Comparison of ENCODE assay signal across 1 cellular context in the genomic region with DNA sequence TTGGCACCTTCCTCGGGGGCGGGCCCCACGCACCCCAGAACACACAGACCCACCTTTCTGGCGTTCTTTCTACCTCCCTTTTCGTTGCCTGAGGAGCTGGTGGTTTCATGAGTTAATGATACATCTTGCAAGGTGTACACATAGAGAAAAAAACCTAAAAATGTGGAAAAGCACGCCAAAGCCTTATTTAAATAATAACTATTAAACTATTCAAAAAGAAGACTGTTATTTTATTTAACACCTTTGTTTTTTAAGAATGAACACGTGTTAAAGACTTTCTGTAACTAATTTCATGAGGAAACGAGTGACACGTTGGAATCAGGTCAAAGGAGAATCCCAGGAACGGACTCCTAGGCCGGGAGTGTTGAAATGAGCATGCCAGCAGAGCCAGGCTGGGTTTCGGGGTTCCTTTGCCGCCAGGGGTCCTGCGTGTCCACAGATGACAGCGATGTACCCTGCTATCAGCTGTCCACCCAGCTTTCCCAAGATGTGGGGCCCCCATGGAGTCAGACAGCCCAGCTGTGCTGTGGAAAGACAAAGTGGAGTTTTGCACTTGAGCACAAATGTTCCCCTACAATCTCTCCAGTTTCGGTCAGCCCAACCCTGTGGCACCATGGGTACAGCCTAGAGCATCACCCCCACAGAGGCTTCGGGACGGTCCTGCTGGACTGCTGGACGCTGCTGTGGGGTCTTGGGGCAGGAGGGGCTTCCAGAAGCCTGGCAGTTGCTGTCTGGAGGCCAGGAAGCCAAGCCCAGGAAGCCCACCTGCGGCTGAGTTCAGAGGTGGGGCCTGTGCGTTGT.
TF ChIP-seq lines count a peak whose summit lies in the region.

No MANE protein-coding gene starts in this region.

TF ChIP-seq in HepG2, 621 proteins besides CTCF, POLR2A, EP300 and RAD21 (continued from another document and continues in another):
- TF ChIP-seq, protein P1, sequence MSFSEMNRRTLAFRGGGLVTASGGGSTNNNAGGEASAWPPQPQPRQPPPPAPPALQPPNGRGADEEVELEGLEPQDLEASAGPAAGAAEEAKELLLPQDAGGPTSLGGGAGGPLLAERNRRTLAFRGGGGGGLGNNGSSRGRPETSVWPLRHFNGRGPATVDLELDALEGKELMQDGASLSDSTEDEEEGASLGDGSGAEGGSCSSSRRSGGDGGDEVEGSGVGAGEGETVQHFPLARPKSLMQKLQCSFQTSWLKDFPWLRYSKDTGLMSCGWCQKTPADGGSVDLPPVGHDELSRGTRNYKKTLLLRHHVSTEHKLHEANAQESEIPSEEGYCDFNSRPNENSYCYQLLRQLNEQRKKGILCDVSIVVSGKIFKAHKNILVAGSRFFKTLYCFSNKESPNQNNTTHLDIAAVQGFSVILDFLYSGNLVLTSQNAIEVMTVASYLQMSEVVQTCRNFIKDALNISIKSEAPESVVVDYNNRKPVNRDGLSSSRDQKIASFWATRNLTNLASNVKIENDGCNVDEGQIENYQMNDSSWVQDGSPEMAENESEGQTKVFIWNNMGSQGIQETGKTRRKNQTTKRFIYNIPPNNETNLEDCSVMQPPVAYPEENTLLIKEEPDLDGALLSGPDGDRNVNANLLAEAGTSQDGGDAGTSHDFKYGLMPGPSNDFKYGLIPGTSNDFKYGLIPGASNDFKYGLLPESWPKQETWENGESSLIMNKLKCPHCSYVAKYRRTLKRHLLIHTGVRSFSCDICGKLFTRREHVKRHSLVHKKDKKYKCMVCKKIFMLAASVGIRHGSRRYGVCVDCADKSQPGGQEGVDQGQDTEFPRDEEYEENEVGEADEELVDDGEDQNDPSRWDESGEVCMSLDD (CRISPR knock-in tag; IDR thresholded peaks at IDR 0.05; ENCODE audit: borderline replicate concordance), result peak; percentile 89; the same call in 1 of the 2 replicates
- TF ChIP-seq ZNF484 (CRISPR knock-in tag; IDR thresholded peaks at IDR 0.05; ENCODE audit: borderline replicate concordance, low read depth) (no peak), RBM22 (optimal IDR thresholded peaks at IDR 0.05; ENCODE audit: low read length) (peak; percentile 99), ZSCAN9 (CRISPR knock-in tag; IDR thresholded peaks at IDR 0.05; ENCODE audit: borderline replicate concordance) (no peak), CREM (IDR thresholded peaks at IDR 0.05) (peak; percentile 19; the same call in 1 of the 2 replicates), CREM (CRISPR knock-in tag; IDR thresholded peaks at IDR 0.05) (no peak), KLF15 (CRISPR knock-in tag; IDR thresholded peaks at IDR 0.05; ENCODE audit: borderline replicate concordance) (no peak), SP1 (IDR thresholded peaks at IDR 0.05) (no peak), SP1 (CRISPR knock-in tag; IDR thresholded peaks at IDR 0.05) (no peak), ZNF251 (CRISPR knock-in tag; IDR thresholded peaks at IDR 0.05) (no peak), ATF5 (CRISPR knock-in tag; IDR thresholded peaks at IDR 0.05; ENCODE audit: low read depth) (no peak; the same call in 1 of the 2 replicates), SSRP1 (CRISPR knock-in tag; IDR thresholded peaks at IDR 0.05) (no peak), CBX1 (IDR thresholded peaks at IDR 0.05; ENCODE audit: low read depth) (peak; percentile 23), CHCHD3 (CRISPR knock-in tag; IDR thresholded peaks at IDR 0.05) (no peak), TEAD3 (CRISPR knock-in tag; optimal IDR thresholded peaks at IDR 0.05; ENCODE audit: borderline replicate concordance) (no peak), ZNF44 (CRISPR knock-in tag; IDR thresholded peaks at IDR 0.05) (no peak), ZBTB44 (CRISPR knock-in tag; IDR thresholded peaks at IDR 0.05) (no peak), SP4 (CRISPR knock-in tag; IDR thresholded peaks at IDR 0.05) (peak; percentile 55), PHF8 (CRISPR knock-in tag; IDR thresholded peaks at IDR 0.05) (no peak), HNRNPK (IDR thresholded peaks at IDR 0.05; ENCODE audit: low read depth, low read length, poor library complexity, severe bottlenecking) (no peak), ETV6 (CRISPR knock-in tag; conservative IDR thresholded peaks at IDR 0.05) (no peak), ATM (IDR thresholded peaks at IDR 0.05; ENCODE audit: borderline replicate concordance) (no peak), TMF1 (CRISPR knock-in tag; IDR thresholded peaks at IDR 0.05; ENCODE audit: low read depth) (0 out of 2 replicates have a peak, but pooled peaks have one; percentile 61), IRF2 (CRISPR knock-in tag; IDR thresholded peaks at IDR 0.05) (no peak), SAFB2 (CRISPR knock-in tag; IDR thresholded peaks at IDR 0.05; ENCODE audit: borderline replicate concordance, low read depth) (no peak), ZNF280B (CRISPR knock-in tag; IDR thresholded peaks at IDR 0.05; ENCODE audit: borderline replicate concordance) (peak; percentile 71; the same call in 1 of the 2 replicates), SIN3B (IDR thresholded peaks at IDR 0.05; ENCODE audit: low read length) (no peak), NR2C2 (CRISPR knock-in tag; IDR thresholded peaks at IDR 0.05; ENCODE audit: borderline replicate concordance) (no peak), HNF4A (CRISPR knock-in tag; IDR thresholded peaks at IDR 0.05) (0 out of 2 replicates have a peak, but pooled peaks have one; percentile 18), AGO1 (IDR thresholded peaks at IDR 0.05; ENCODE audit: low read depth, low read length, poor library complexity, severe bottlenecking) (peak; percentile 99), ZNF264 (CRISPR knock-in tag; IDR thresholded peaks at IDR 0.05) (no peak), GTF3A (CRISPR knock-in tag; conservative IDR thresholded peaks at IDR 0.05) (no peak), CBX2 (IDR thresholded peaks at IDR 0.05; ENCODE audit: low read depth, low read length) (no peak), CBX2 (CRISPR knock-in tag; IDR thresholded peaks at IDR 0.05; ENCODE audit: low read depth) (no peak), ZNF10 (CRISPR knock-in tag; IDR thresholded peaks at IDR 0.05; ENCODE audit: borderline replicate concordance, low read depth) (no peak), ZSCAN25 (CRISPR knock-in tag; IDR thresholded peaks at IDR 0.05) (0 out of 2 replicates have a peak, but pooled peaks have one; percentile 50), ZBTB8A (CRISPR knock-in tag; IDR thresholded peaks at IDR 0.05; ENCODE audit: borderline replicate concordance, low read depth) (no peak), ZNF879 (CRISPR knock-in tag; IDR thresholded peaks at IDR 0.05) (no peak), FOXK2 (IDR thresholded peaks at IDR 0.05) (no peak), PRDM4 (CRISPR knock-in tag; IDR thresholded peaks at IDR 0.05; ENCODE audit: borderline replicate concordance) (no peak; the same call in 1 of the 2 replicates), ZIK1 (CRISPR knock-in tag; IDR thresholded peaks at IDR 0.05; ENCODE audit: borderline replicate concordance, low read depth) (no peak)
- TF ChIP-seq, protein P2, sequence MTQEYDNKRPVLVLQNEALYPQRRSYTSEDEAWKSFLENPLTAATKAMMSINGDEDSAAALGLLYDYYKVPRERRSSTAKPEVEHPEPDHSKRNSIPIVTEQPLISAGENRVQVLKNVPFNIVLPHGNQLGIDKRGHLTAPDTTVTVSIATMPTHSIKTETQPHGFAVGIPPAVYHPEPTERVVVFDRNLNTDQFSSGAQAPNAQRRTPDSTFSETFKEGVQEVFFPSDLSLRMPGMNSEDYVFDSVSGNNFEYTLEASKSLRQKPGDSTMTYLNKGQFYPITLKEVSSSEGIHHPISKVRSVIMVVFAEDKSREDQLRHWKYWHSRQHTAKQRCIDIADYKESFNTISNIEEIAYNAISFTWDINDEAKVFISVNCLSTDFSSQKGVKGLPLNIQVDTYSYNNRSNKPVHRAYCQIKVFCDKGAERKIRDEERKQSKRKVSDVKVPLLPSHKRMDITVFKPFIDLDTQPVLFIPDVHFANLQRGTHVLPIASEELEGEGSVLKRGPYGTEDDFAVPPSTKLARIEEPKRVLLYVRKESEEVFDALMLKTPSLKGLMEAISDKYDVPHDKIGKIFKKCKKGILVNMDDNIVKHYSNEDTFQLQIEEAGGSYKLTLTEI (CRISPR knock-in tag; conservative IDR thresholded peaks at IDR 0.05), result no peak
- TF ChIP-seq, protein P3, sequence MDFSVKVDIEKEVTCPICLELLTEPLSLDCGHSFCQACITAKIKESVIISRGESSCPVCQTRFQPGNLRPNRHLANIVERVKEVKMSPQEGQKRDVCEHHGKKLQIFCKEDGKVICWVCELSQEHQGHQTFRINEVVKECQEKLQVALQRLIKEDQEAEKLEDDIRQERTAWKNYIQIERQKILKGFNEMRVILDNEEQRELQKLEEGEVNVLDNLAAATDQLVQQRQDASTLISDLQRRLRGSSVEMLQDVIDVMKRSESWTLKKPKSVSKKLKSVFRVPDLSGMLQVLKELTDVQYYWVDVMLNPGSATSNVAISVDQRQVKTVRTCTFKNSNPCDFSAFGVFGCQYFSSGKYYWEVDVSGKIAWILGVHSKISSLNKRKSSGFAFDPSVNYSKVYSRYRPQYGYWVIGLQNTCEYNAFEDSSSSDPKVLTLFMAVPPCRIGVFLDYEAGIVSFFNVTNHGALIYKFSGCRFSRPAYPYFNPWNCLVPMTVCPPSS (IDR thresholded peaks at IDR 0.05), result no peak
- TF ChIP-seq, protein P4, sequence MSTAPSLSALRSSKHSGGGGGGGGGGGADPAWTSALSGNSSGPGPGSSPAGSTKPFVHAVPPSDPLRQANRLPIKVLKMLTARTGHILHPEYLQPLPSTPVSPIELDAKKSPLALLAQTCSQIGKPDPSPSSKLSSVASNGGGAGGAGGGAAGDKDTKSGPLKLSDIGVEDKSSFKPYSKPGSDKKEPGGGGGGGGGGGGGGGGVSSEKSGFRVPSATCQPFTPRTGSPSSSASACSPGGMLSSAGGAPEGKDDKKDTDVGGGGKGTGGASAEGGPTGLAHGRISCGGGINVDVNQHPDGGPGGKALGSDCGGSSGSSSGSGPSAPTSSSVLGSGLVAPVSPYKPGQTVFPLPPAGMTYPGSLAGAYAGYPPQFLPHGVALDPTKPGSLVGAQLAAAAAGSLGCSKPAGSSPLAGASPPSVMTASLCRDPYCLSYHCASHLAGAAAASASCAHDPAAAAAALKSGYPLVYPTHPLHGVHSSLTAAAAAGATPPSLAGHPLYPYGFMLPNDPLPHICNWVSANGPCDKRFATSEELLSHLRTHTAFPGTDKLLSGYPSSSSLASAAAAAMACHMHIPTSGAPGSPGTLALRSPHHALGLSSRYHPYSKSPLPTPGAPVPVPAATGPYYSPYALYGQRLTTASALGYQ (CRISPR knock-in tag; IDR thresholded peaks at IDR 0.05), result 0 out of 2 replicates have a peak, but pooled peaks have one; percentile 25
